ENCODE assay signal across 26 cellular contexts in the genomic region with DNA sequence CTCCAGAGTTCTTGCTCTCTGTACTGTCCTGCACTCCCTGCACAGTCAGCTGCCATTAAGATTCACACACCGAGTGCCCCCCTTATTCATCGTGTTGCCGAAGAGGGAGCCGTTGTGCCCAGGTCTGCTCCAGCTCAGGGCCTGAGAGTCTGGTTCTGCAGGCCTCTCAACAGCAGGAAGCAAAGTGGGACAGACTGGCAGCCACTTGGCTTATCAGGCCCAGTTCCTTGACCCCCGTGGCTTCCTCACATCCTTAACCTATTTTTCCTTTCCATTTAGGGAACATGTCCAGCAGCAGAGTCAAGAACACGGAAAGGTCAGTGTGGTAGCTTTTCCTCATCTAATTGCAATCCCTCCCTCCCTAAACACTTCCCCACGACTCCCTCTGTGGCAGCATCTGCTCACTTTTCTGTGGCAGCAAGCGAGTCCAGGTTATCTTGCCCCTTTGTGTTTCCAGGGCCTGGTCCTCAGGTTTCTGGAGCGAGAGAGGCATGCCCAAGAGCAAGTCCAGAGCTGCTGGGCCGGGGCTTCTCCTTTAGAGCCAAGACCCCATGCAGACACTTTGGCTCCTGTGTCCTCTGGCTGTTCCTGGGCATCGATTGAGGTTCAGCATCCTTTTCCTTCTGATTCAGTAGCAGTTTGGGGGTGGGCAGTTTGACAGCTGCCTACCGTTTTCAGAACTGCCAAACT.
"Had no signal": no experiment of that assay in that cellular context is flagged by ENCODE, and none has a peak within 500 bp of the region (broad histone marks: within the 10 kb centered on the region; RNA-seq: fewer than 3 reads in every experiment).

No MANE protein-coding gene starts in this region.

- H3K4me1 ChIP-seq: body of pancreas, esophagus muscularis mucosa, left lung, lower lobe of right lung, parathyroid adenoma, upper lobe of left lung, vagina had no signal

- H3K36me3 ChIP-seq: vagina had no signal

- H3K27ac ChIP-seq: body of pancreas, esophagus muscularis mucosa, left lung, lower lobe of right lung, parathyroid adenoma, upper lobe of left lung, vagina, VCaP had no signal

- H3K9ac ChIP-seq: parathyroid adenoma had no signal

- DNase-seq: activated CD4-positive, alpha-beta T cell treated with anti-CD3 and anti-CD28 coated beads for 4 hours; activated CD4-positive, alpha-beta T cell treated with anti-CD3 and anti-CD28 coated beads, Interleukin-2, amount 50 U/mL, for 4 hours; activated effector memory CD4-positive, alpha-beta T cell treated with Interleukin-2 at 50 U/mL for 16 hours; activated naive CD4-positive, alpha-beta T cell treated with Interleukin-2 at 50 U/mL for 16 hours; anterior cingulate cortex; body of pancreas; foreskin melanocyte; left lung; lower lobe of right lung; mesenchymal stem cell; naive thymus-derived CD8-positive, alpha-beta T cell; occipital lobe; right cardiac atrium; stimulated activated CD4-positive, alpha-beta T cell treated with anti-CD3 and anti-CD28 coated beads, Interleukin-2, amount 100 ng/mL, for 48 hours; T-helper 9 cell; upper lobe of left lung had no signal

- H3K27ac Mint-ChIP-seq: activated naive CD8-positive, alpha-beta T cell; naive thymus-derived CD8-positive, alpha-beta T cell; stimulated activated naive CD8-positive, alpha-beta T cell treated with anti-CD3 and anti-CD28 coated beads, Interleukin-15, Interleukin-2, amounts not matched to agents 100 ng/mL and 50 ng/mL, for 24 hours; T-helper 1 cell treated with Interleukin-12 subunit alpha and Interleukin-12 subunit beta and Interleukin-4 antibody, amounts not matched to agents 30 μg/mL and 1 μg/mL, for 36 hours had no signal

- H3K4me1 Mint-ChIP-seq: naive thymus-derived CD8-positive, alpha-beta T cell; neural crest cell had no signal

- H3K4me3 ChIP-seq: body of pancreas, esophagus muscularis mucosa, left lung, lower lobe of right lung, upper lobe of left lung, vagina had no signal

- H3K79me2 ChIP-seq: parathyroid adenoma had no signal

- H3K9me3 ChIP-seq: body of pancreas, esophagus muscularis mucosa, left lung, lower lobe of right lung, upper lobe of left lung, vagina had no signal

- H3K4me3 Mint-ChIP-seq: activated naive CD8-positive, alpha-beta T cell; naive thymus-derived CD8-positive, alpha-beta T cell; neural crest cell; stimulated activated naive CD8-positive, alpha-beta T cell treated with anti-CD3 and anti-CD28 coated beads, Interleukin-15, Interleukin-2, amounts not matched to agents 100 ng/mL and 50 ng/mL, for 24 hours; T-helper 1 cell treated with Interleukin-12 subunit alpha and Interleukin-12 subunit beta and Interleukin-4 antibody, amounts not matched to agents 30 μg/mL and 1 μg/mL, for 36 hours had no signal

- ATAC-seq: body of pancreas; left lung; naive thymus-derived CD8-positive, alpha-beta T cell; right cardiac atrium had no signal

- H3K9me3 Mint-ChIP-seq: naive thymus-derived CD8-positive, alpha-beta T cell; neural crest cell; stimulated activated naive CD8-positive, alpha-beta T cell treated with anti-CD3 and anti-CD28 coated beads, Interleukin-15, Interleukin-2, amounts not matched to agents 100 ng/mL and 50 ng/mL, for 24 hours; T-helper 1 cell treated with Interleukin-12 subunit alpha and Interleukin-12 subunit beta and Interleukin-4 antibody, amounts not matched to agents 30 μg/mL and 1 μg/mL, for 36 hours had no signal

- H3K27me3 ChIP-seq: body of pancreas, esophagus muscularis mucosa, left lung, upper lobe of left lung, vagina had no signal

- H2AFZ ChIP-seq: parathyroid adenoma had no signal

- FAIRE-seq: islet of Langerhans, TTC549 had no signal
